Comparison of ENCODE assay signal across 22 cellular contexts in genomic region chr6:53831081-53831839, GRCh38. TPM values are rescaled to one million over a fixed set of nuclear protein-coding genes. Genes with fewer than 3 reads are reported as not detected.
DNase-seq lines count a peak whose midpoint lies in the region; FAIRE-seq and TF ChIP-seq lines count a peak whose summit lies in the region.
"Had no signal": no experiment of that assay in that cellular context is flagged by ENCODE, and none has a peak within 500 bp of the region (broad histone marks: within the 10 kb centered on the region; RNA-seq: fewer than 3 reads in every experiment).

No MANE protein-coding gene starts in this region.

- H3K9me2 ChIP-seq in hepatocyte (replicated peaks; ENCODE audit: insufficient read depth): no peaks in the 10 kb centered on the region

- no peak for TF ChIP-seq POLR2A in H54 (IDR thresholded peaks at IDR 0.05; ENCODE audit: low read depth, low read length)

- no peaks in the 10 kb centered on the region for H3K9me3 ChIP-seq in hepatocyte (ENCODE audit: low read depth)
- H3K9me3 ChIP-seq: SJSA1 had no signal

- POLR2A ChIA-PET in HEK293T (lab: Yijun Ruan, JAX): no interaction called here

- H3K4me1 ChIP-seq in hepatocyte (ENCODE audit: insufficient read depth): peaks cover 60% of the 10 kb centered on the region

- H3K4me3 ChIP-seq in hepatocyte: no peak overlapping the region
- H3K4me3 ChIP-seq: GM12878, GM23248, SJSA1 had no signal

- H3K4me2 ChIP-seq in hepatocyte: peak overlapping the region; percentile 18

- no peaks in the 10 kb centered on the region for H3K36me3 ChIP-seq in hepatocyte (replicated peaks; ENCODE audit: insufficient read depth, low read depth)

- DNase-seq in H54 (ENCODE audit: insufficient read length, low spot score): no peak
- DNase-seq in HEK293T (ENCODE audit: extremely low spot score): no peak
- DNase-seq in hepatocyte (ENCODE audit: low spot score): no peak
- no peak for DNase-seq in substantia nigra (lab: John Stamatoyannopoulos, UW)
- DNase-seq in iPS-NIHi7 (ENCODE audit: extremely low spot score): no peak
- DNase-seq in MV-4-11 (lab: John Stamatoyannopoulos, UW): no peak
- no peak for DNase-seq in NCI-H2196 treated with DMSO at 0.1 percent for 48 hours (lab: John Stamatoyannopoulos, UW; ENCODE audit: unreplicated experiment)
- DNase-seq: CD4-positive, CD25-positive, alpha-beta regulatory T cell; DND-41; GM23248; HCEC 1CT; MM.1S; NCI-H1092; NCI-H1436 treated with DMSO at 0.1 percent for 48 hours; NCI-H1930; NCI-H226; NCI-H510A treated with DMSO at 0.1 percent for 48 hours; OCI-M1; SW 1271; T-helper 17 cell had no signal

- 81% methylated on average over 3 of the region's 3 CpGs for WGBS in hepatocyte (ENCODE audit: low lambda C conversion rate, missing lambda C conversion rate)

- TF ChIP-seq CTCF in hepatocyte (IDR thresholded peaks at IDR 0.05; ENCODE audit: poor library complexity): no peak

- peaks cover 2% of the 10 kb centered on the region for H4K20me1 ChIP-seq in hepatocyte (ENCODE audit: insufficient read depth, poor library complexity, severe bottlenecking)

- CTCF ChIA-PET in HEK293T (lab: Yijun Ruan, JAX): no interaction called here

- H3K79me2 ChIP-seq in hepatocyte: peaks cover 95% of the 10 kb centered on the region

- no peak overlapping the region for H2AFZ ChIP-seq in hepatocyte
- H2AFZ ChIP-seq: GM23248 had no signal

- H3K27me3 ChIP-seq in hepatocyte: no peaks in the 10 kb centered on the region
- H3K27me3 ChIP-seq: SJSA1 had no signal

- H3K27ac ChIP-seq in hepatocyte (peak overlapping the region; percentile 47), substantia nigra (ENCODE audit: low read depth, low read length, poor library complexity, severe bottlenecking) (peak overlapping the region; percentile 5)
- H3K27ac ChIP-seq: GM23248, SJSA1 had no signal

- peak; percentile 41 for FAIRE-seq in H54 (lab: Jason Lieb, UNC)

TF ChIP-seq in HEK293T, 16 proteins besides CTCF, POLR2A, EP300 and RAD21:
- TF ChIP-seq TARDBP (IDR thresholded peaks at IDR 0.05): no peak
- no peak for TF ChIP-seq ARNT (IDR thresholded peaks at IDR 0.05)
- TF ChIP-seq FOXM1 (IDR thresholded peaks at IDR 0.05; ENCODE audit: borderline replicate concordance): no peak
- TF ChIP-seq SUZ12 (IDR thresholded peaks at IDR 0.05): no peak
- no peak for TF ChIP-seq FOXK2 (IDR thresholded peaks at IDR 0.05)
- no peak for TF ChIP-seq ZNF384 (IDR thresholded peaks at IDR 0.05)
- TF ChIP-seq PKNOX1 (IDR thresholded peaks at IDR 0.05): peak; percentile 57
- TF ChIP-seq CTBP1 (IDR thresholded peaks at IDR 0.05; ENCODE audit: borderline replicate concordance): no peak

RNA-seq across cellular contexts. Expression of gene LRRC1, which starts 36.5 kb away (rescaled TPM):
- 45.7 and 54.3 TPM in 2 replicates for total RNA-seq in hepatocyte
- 61.4 and 70.6 TPM in 2 replicates for polyA plus RNA-seq in hepatocyte
